In genomic region chr12:7460375-7461259, GRCh38 we compare ENCODE assay signal across 8 cellular contexts. TPM values are rescaled to one million over a fixed set of nuclear protein-coding genes. Genes with fewer than 3 reads are reported as not detected.
DNase-seq lines count a peak whose midpoint lies in the region; ATAC-seq and TF ChIP-seq lines count a peak whose summit lies in the region.

No MANE protein-coding gene starts in this region.

- H3K4me3 Mint-ChIP-seq in activated T-cell treated with anti-CD3 and anti-CD28 coated beads, Interleukin-2, amount 50 U/mL, for 4 hours = no peak overlapping the region

- no peaks in the 10 kb centered on the region for H3K36me3 ChIP-seq in neutrophil

- H3K4me1 Mint-ChIP-seq in activated T-cell treated with anti-CD3 and anti-CD28 coated beads, Interleukin-2, amount 50 U/mL, for 4 hours (ENCODE audit: low read depth) = no peaks in the 10 kb centered on the region

- peak; percentile 67 for ATAC-seq in HG02981 (IDR thresholded peaks at IDR 0.05; ENCODE audit: unreplicated experiment)
- ATAC-seq in activated T-cell treated with anti-CD3 and anti-CD28 coated beads, Interleukin-2, amount 50 U/mL, for 4 hours = peak; percentile 72 to 84
- ATAC-seq in HG03520 (IDR thresholded peaks at IDR 0.05; ENCODE audit: unreplicated experiment) = no peak

- DNase-seq in ELF-1 (ENCODE audit: low read depth, low spot score) (peak; percentile 68), NOMO-1 treated with DMSO at 0.1 percent for 48 hours (lab: John Stamatoyannopoulos, UW; ENCODE audit: unreplicated experiment) (peak; percentile 36), fibroblast of the conjunctiva (ENCODE audit: low read depth) (peak; percentile 20), ureter (ENCODE audit: low spot score) (peak; percentile 54)
- peak; percentile 45 for DNase-seq in activated T-cell treated with anti-CD3 and anti-CD28 coated beads, Interleukin-2, amount 50 U/mL, for 4 hours

- no peak overlapping the region for H3K27ac ChIP-seq in neutrophil

- no peaks in the 10 kb centered on the region for H3K27me3 ChIP-seq in neutrophil

- no peaks in the 10 kb centered on the region for H3K9me3 ChIP-seq in neutrophil

- H3K9me3 Mint-ChIP-seq in activated T-cell treated with anti-CD3 and anti-CD28 coated beads, Interleukin-2, amount 50 U/mL, for 4 hours = no peaks in the 10 kb centered on the region

- peaks cover 10% of the 10 kb centered on the region for H3K27me3 Mint-ChIP-seq in activated T-cell treated with anti-CD3 and anti-CD28 coated beads, Interleukin-2, amount 50 U/mL, for 4 hours (ENCODE audit: low read depth)

- H3K4me3 ChIP-seq in neutrophil (ENCODE audit: low read depth in 1 of 2, low read length in 1 of 2) = no peak overlapping the region

- H3K4me1 ChIP-seq in neutrophil (ENCODE audit: control insufficient read depth in 1 of 2, insufficient read depth in 1 of 2, low read depth in 1 of 2, low read length in 1 of 2) = no peaks in the 10 kb centered on the region

- H3K36me3 Mint-ChIP-seq in activated T-cell treated with anti-CD3 and anti-CD28 coated beads, Interleukin-2, amount 50 U/mL, for 4 hours (ENCODE audit: insufficient read depth) = no peaks in the 10 kb centered on the region

- peak; percentile 77 for TF ChIP-seq CTCF in neutrophil (IDR thresholded peaks at IDR 0.05)

RNA-seq across cellular contexts. Expression of gene CD163L1, which starts 16.7 kb away (rescaled TPM):
- under 1 TPM in 1 of 3 donors, not detected in 2; 0.40 TPM for total RNA-seq in activated T-cell treated with anti-CD3 and anti-CD28 coated beads, Interleukin-2, amount 50 U/mL, for 4 hours
- 1.1 TPM for total RNA-seq in ureter

RNA-seq across cellular contexts. Expression of gene CD163, which starts 43.0 kb away (rescaled TPM):
- under 1 TPM; 0.61 to 0.81 (median 0.65) TPM for total RNA-seq in activated T-cell treated with anti-CD3 and anti-CD28 coated beads, Interleukin-2, amount 50 U/mL, for 4 hours
- 74.3 TPM for total RNA-seq in ureter

Comparison
In these comparisons a context has a peak if more than half of its experiments do, and no peak if none do; other contexts are left out.
1. RNA of gene CD163, which starts 43.0 kb away (total RNA-seq): 74.3 TPM in ureter (single experiment); 0.61 to 0.81 TPM in activated T-cell treated with anti-CD3 and anti-CD28 coated beads, Interleukin-2, amount 50 U/mL, for 4 hours; every median in the first group is over 10 times any median in the second.
2. Peak in every context shown above with its lines, with median percentiles within 50 percentile points of each other: DNase-seq.